In the genomic region with DNA sequence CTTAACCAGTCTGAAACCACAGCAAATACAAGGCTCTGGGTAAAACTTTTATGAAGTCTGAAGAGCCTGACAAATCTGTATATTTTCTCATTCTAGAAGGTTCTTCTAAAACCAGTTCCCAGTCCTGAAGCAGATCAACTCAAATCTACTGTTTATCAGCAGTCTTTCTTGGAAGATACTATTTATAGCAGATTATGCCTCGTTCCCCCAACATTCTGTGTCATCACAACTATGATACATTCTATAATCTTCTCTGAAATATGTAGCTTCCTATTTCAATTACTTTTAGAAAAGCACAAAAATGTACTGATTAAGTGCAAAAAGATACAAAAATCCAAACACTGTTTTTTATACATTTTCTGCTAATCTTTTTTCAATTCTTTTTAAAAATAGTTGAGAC, we compare ENCODE assay signal across 25 cellular contexts.
A peak's percentile ranks its signal among the peaks of the same experiment; 100 is the strongest.
DNase-seq lines count a peak whose midpoint lies in the region; ATAC-seq, FAIRE-seq and TF ChIP-seq lines count a peak whose summit lies in the region.
"Had no signal": no experiment of that assay in that cellular context is flagged by ENCODE, and none has a peak within 500 bp of the region (broad histone marks: within the 10 kb centered on the region; RNA-seq: fewer than 3 reads in every experiment).

No MANE protein-coding gene starts in this region.

- H3K9me3 ChIP-seq in left ventricle myocardium inferior (replicated peaks) (no peaks in the 10 kb centered on the region), adipocyte (ENCODE audit: control insufficient read depth, low read length) (no peaks in the 10 kb centered on the region), tibial artery (no peaks in the 10 kb centered on the region)
- H3K9me3 ChIP-seq: BE2C, SJSA1, thyroid gland had no signal

- DNase-seq in left ventricle myocardium inferior (no peak), Right ventricle myocardium superior (no peak), adipocyte (ENCODE audit: low read depth) (peak; percentile 31), fibroblast of peridontal ligament (ENCODE audit: extremely low read depth) (peak; percentile 56), tibial artery (no peak), D721Med (ENCODE audit: insufficient read length, low spot score) (no peak)
- no peak for DNase-seq in effector CD8-positive, alpha-beta T cell (lab: John Stamatoyannopoulos, UW)
- DNase-seq: activated CD4-positive, alpha-beta memory T cell treated with anti-CD3 and anti-CD28 coated beads for 36 hours; activated CD4-positive, CD25-positive, alpha-beta regulatory T cell treated with anti-CD3 and anti-CD28 coated beads, Interleukin-2, amount 50 U/mL, for 72 hours; activated CD8-positive, alpha-beta memory T cell treated with anti-CD3 and anti-CD28 coated beads, Interleukin-2, amount 50 U/mL, for 4 hours; activated naive CD4-positive, alpha-beta T cell treated with anti-CD3 and anti-CD28 coated beads, Interleukin-2, amount 10 ng/mL, durations not matched to agents 7 days and 5 days; BE2C; central memory CD4-positive, alpha-beta T cell; KBM-7; naive thymus-derived CD8-positive, alpha-beta T cell; NCI-H1417 treated with DMSO at 0.1 percent for 48 hours; NCI-H2081 treated with DMSO at 0.1 percent for 48 hours; NCI-H748 treated with DMSO at 0.1 percent for 48 hours; nucleus accumbens; stimulated activated naive CD8-positive, alpha-beta T cell treated with anti-CD3 and anti-CD28 coated beads, Interleukin-15, amount 100 ng/mL, for 72 hours; thyroid gland had no signal

- ATAC-seq in Right ventricle myocardium superior (ENCODE audit: poor library complexity) (no peak), GM19035 (IDR thresholded peaks at IDR 0.05; ENCODE audit: unreplicated experiment) (no peak)
- ATAC-seq: left lobe of liver; naive thymus-derived CD8-positive, alpha-beta T cell; stimulated activated naive CD8-positive, alpha-beta T cell treated with anti-CD3 and anti-CD28 coated beads, Interleukin-15, amount 100 ng/mL, for 72 hours had no signal

- H3K27ac ChIP-seq in left ventricle myocardium inferior (replicated peaks) (peak overlapping the region; percentile 66), tibial artery (peak overlapping the region; percentile 46 to 51)
- H3K27ac ChIP-seq: SJSA1, thyroid gland had no signal

- H3K9ac ChIP-seq in adipocyte (ENCODE audit: low read length): no peak overlapping the region

- TF ChIP-seq CTCF in left ventricle myocardium inferior (IDR thresholded peaks at IDR 0.05; ENCODE audit: borderline replicate concordance) (no peak), tibial artery (IDR thresholded peaks at IDR 0.05) (no peak), D721Med (IDR thresholded peaks at IDR 0.05; ENCODE audit: insufficient read depth, missing control alignments) (no peak)

- no peak for FAIRE-seq in D721Med (lab: Jason Lieb, UNC)
- FAIRE-seq: A204.1 had no signal

- intact Hi-C loops in left ventricle myocardium inferior (cut with micrococcal nuclease) (no loop called here), Right ventricle myocardium superior (cut with DNase I) (no loop called here), tibial artery (cut with DNase I; ENCODE audit: low total_unique reads) (no loop called here)

- H3K27me3 ChIP-seq in left ventricle myocardium inferior (ENCODE audit: low read depth) (no peaks in the 10 kb centered on the region), adipocyte (replicated peaks; ENCODE audit: control insufficient read depth, insufficient read depth, low read length) (no peaks in the 10 kb centered on the region), tibial artery (no peaks in the 10 kb centered on the region)
- H3K27me3 ChIP-seq: SJSA1, thyroid gland had no signal

- no peaks in the 10 kb centered on the region for H3K36me3 ChIP-seq in left ventricle myocardium inferior
- H3K36me3 ChIP-seq in adipocyte (ENCODE audit: control insufficient read depth, insufficient read depth, low read length, severe bottlenecking): no peaks in the 10 kb centered on the region
- H3K36me3 ChIP-seq in tibial artery: no peaks in the 10 kb centered on the region
- H3K36me3 ChIP-seq: BE2C, SJSA1, thyroid gland had no signal

- peaks cover 99% of the 10 kb centered on the region for H3K4me1 ChIP-seq in left ventricle myocardium inferior
- peaks cover 49% of the 10 kb centered on the region for H3K4me1 ChIP-seq in adipocyte (ENCODE audit: control insufficient read depth, insufficient read depth, low read length)
- H3K4me1 ChIP-seq in tibial artery: peaks cover 0 to 99% (median 47%) of the 10 kb centered on the region in 4 donors
- H3K4me1 ChIP-seq: BE2C, thyroid gland had no signal

- H3K4me3 ChIP-seq in left ventricle myocardium inferior (no peak overlapping the region), adipocyte (ENCODE audit: low read length) (no peak overlapping the region), tibial artery (no peak overlapping the region)
- H3K4me3 ChIP-seq: SJSA1, thyroid gland had no signal

Comparison
In these comparisons a context has a peak if more than half of its experiments do, and no peak if none do; other contexts are left out.
1. DNase-seq: peak in adipocyte (single experiment) and fibroblast of peridontal ligament (single experiment); none in left ventricle myocardium inferior (single experiment), Right ventricle myocardium superior (single experiment), tibial artery (0 of 2), D721Med (single experiment) and effector CD8-positive, alpha-beta T cell (single experiment).